Comparison of ENCODE assay signal across 8 cellular contexts in genomic region chr2:181586569-181587076, GRCh38.
A peak's percentile ranks its signal among the peaks of the same experiment; 100 is the strongest.
DNase-seq lines count a peak whose midpoint lies in the region; ATAC-seq and TF ChIP-seq lines count a peak whose summit lies in the region.
"Had no signal": no experiment of that assay in that cellular context is flagged by ENCODE, and none has a peak within 500 bp of the region (broad histone marks: within the 10 kb centered on the region; RNA-seq: fewer than 3 reads in every experiment).

No MANE protein-coding gene starts in this region.

- peak; percentile 95 for ATAC-seq in GM18870 (IDR thresholded peaks at IDR 0.05; ENCODE audit: unreplicated experiment)
- peak; percentile 98 for ATAC-seq in HG02759 (IDR thresholded peaks at IDR 0.05; ENCODE audit: unreplicated experiment)
- ATAC-seq: Panc1 had no signal

- DNase-seq in NCI-H146 (lab: John Stamatoyannopoulos, UW) (peak; percentile 97), dermis blood vessel endothelial cell (no peak), MV-4-11 (lab: John Stamatoyannopoulos, UW) (no peak), coronary artery (ENCODE audit: low spot score) (no peak)

- H3K9ac ChIP-seq in endocrine pancreas (ENCODE audit: control insufficient read depth, insufficient read depth, low read length) = no peak overlapping the region

- H3K27me3 ChIP-seq in endocrine pancreas (ENCODE audit: control insufficient read depth, insufficient read depth, low read length) = no peaks in the 10 kb centered on the region

- H3K4me3 ChIP-seq in endocrine pancreas (ENCODE audit: control insufficient read depth, insufficient read depth, low read length) = peak overlapping the region; percentile 75
- no peak overlapping the region for H3K4me3 ChIP-seq in coronary artery

- H3K27ac ChIP-seq in coronary artery = no peak overlapping the region

- TF ChIP-seq CTCF in coronary artery (IDR thresholded peaks at IDR 0.05) = no peak

- H3K4me1 ChIP-seq in endocrine pancreas (ENCODE audit: control insufficient read depth, insufficient read depth, low read length) = peaks cover 30% of the 10 kb centered on the region

- H3K9me3 ChIP-seq in endocrine pancreas (ENCODE audit: control insufficient read depth, low read length) = no peaks in the 10 kb centered on the region

- no peaks in the 10 kb centered on the region for H3K36me3 ChIP-seq in endocrine pancreas (ENCODE audit: control insufficient read depth, insufficient read depth, low read length)
